ENCODE assay signal across 1 cellular context in the genomic region with DNA sequence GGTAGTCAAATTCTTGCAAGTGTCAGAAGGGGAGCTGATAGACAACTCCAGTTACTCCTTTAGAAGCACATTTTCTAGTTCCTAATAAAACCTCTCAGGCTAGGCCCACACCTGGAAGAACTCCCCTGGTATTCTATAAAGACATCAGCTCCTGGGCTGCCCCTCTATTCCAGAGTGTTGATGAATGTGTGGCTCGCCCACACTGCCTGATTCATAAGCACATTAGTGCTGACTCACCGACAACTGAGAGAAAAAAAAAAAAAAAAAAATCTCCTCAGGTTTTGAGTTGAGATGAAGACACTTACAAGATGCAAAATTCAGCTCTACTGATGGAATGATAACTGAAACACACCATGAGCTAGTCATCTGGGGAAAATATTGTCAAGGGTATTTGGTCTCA.
TF ChIP-seq lines count a peak whose summit lies in the region.

No MANE protein-coding gene starts in this region.

TF ChIP-seq in HEK293, 187 proteins besides CTCF, POLR2A, EP300 and RAD21 (continued from another document):
- TF ChIP-seq ZNF585B (tag by site-specific recombination; IDR thresholded peaks at IDR 0.05) = no peak
- peak; percentile 67; the same call in 1 of the 2 replicates for TF ChIP-seq ZFHX2 (tag by site-specific recombination; conservative IDR thresholded peaks at IDR 0.05)
- no peak for TF ChIP-seq ZNF18 (tag by site-specific recombination; IDR thresholded peaks at IDR 0.05)
- TF ChIP-seq ZBTB6 (tag by site-specific recombination; IDR thresholded peaks at IDR 0.05) = no peak
